In genomic region chr9:100354121-100354800, GRCh38 we compare ENCODE assay signal across 9 cellular contexts. TPM values are rescaled to one million over a fixed set of nuclear protein-coding genes. Genes with fewer than 3 reads are reported as not detected.
A peak's percentile ranks its signal among the peaks of the same experiment; 100 is the strongest.
DNase-seq lines count a peak whose midpoint lies in the region; ATAC-seq lines count a peak whose summit lies in the region.
"Had no signal": no experiment of that assay in that cellular context is flagged by ENCODE, and none has a peak within 500 bp of the region (broad histone marks: within the 10 kb centered on the region; RNA-seq: fewer than 3 reads in every experiment).

No MANE protein-coding gene starts in this region.

- H3K4me3 Mint-ChIP-seq in T-helper 1 cell treated with Interleukin-12 subunit alpha and Interleukin-12 subunit beta and Interleukin-4 antibody, amounts not matched to agents 30 μg/mL and 1 μg/mL, for 36 hours = peak overlapping the region; percentile 2
- H3K4me3 Mint-ChIP-seq in natural killer cell treated with Interleukin-12 subunit alpha and Interleukin-12 subunit beta and Interleukin-15 and Interleukin-18, amount 100 ng/mL, for 72 hours = peak overlapping the region; percentile 38

- peaks cover 15% of the 10 kb centered on the region for H3K9me3 Mint-ChIP-seq in T-helper 1 cell treated with Interleukin-12 subunit alpha and Interleukin-12 subunit beta and Interleukin-4 antibody, amounts not matched to agents 30 μg/mL and 1 μg/mL, for 36 hours
- H3K9me3 Mint-ChIP-seq in activated naive CD4-positive, alpha-beta T cell treated with anti-CD3 and anti-CD28 coated beads, Interleukin-2, amount 50 U/mL, for 72 hours = peaks cover 4 to 14% of the 10 kb centered on the region in 2 donors
- peaks cover 5% of the 10 kb centered on the region for H3K9me3 Mint-ChIP-seq in natural killer cell treated with Interleukin-12 subunit alpha and Interleukin-12 subunit beta and Interleukin-15 and Interleukin-18, amount 100 ng/mL, for 72 hours

- 94% methylated on average over 2 of the region's 2 CpGs for WGBS in HUES64

- H3K27me3 ChIP-seq in HUES64 (ENCODE audit: insufficient read depth, low read length) = no peaks in the 10 kb centered on the region
- H3K27me3 ChIP-seq: testis had no signal

- DNase-seq in T-helper 1 cell (no peak), NCI-H1048 (lab: John Stamatoyannopoulos, UW) (no peak), AG08395 (ENCODE audit: low spot score) (no peak)
- no peak for DNase-seq in activated naive CD4-positive, alpha-beta T cell treated with anti-CD3 and anti-CD28 coated beads, Interleukin-2, amount 50 U/mL, for 72 hours (ENCODE audit: low spot score in 2 of 2)
- no peak for DNase-seq in natural killer cell treated with Interleukin-12 subunit alpha and Interleukin-12 subunit beta and Interleukin-15 and Interleukin-18, amount 100 ng/mL, for 72 hours (ENCODE audit: low spot score)
- DNase-seq: testis had no signal

- H3K27ac Mint-ChIP-seq in T-helper 1 cell treated with Interleukin-12 subunit alpha and Interleukin-12 subunit beta and Interleukin-4 antibody, amounts not matched to agents 30 μg/mL and 1 μg/mL, for 36 hours = peak overlapping the region; percentile 27
- H3K27ac Mint-ChIP-seq in activated naive CD4-positive, alpha-beta T cell treated with anti-CD3 and anti-CD28 coated beads, Interleukin-2, amount 50 U/mL, for 72 hours = peak overlapping the region; percentile 11 to 95
- H3K27ac Mint-ChIP-seq in natural killer cell treated with Interleukin-12 subunit alpha and Interleukin-12 subunit beta and Interleukin-15 and Interleukin-18, amount 100 ng/mL, for 72 hours = no peak overlapping the region

- H3K27ac ChIP-seq in HUES64 (ENCODE audit: low read depth, low read length) = no peak overlapping the region
- H3K27ac ChIP-seq: testis had no signal

- peaks cover 17% of the 10 kb centered on the region for H3K36me3 ChIP-seq in HUES64 (ENCODE audit: insufficient read depth, low read length)

- H3K9me3 ChIP-seq in HUES64 (ENCODE audit: insufficient read depth, low read depth, low read length) = peaks cover 4% of the 10 kb centered on the region; the same call in 1 of the 2 replicates
- H3K9me3 ChIP-seq: testis had no signal

- H3K4me1 Mint-ChIP-seq in T-helper 1 cell treated with Interleukin-12 subunit alpha and Interleukin-12 subunit beta and Interleukin-4 antibody, amounts not matched to agents 30 μg/mL and 1 μg/mL, for 36 hours (ENCODE audit: low read depth) = peaks cover 29% of the 10 kb centered on the region
- peaks cover 34 to 43% of the 10 kb centered on the region in 2 donors for H3K4me1 Mint-ChIP-seq in natural killer cell treated with Interleukin-12 subunit alpha and Interleukin-12 subunit beta and Interleukin-15 and Interleukin-18, amount 100 ng/mL, for 72 hours (ENCODE audit: low read depth in 2 of 2)

- ATAC-seq in activated naive CD4-positive, alpha-beta T cell treated with anti-CD3 and anti-CD28 coated beads, Interleukin-2, amount 50 U/mL, for 72 hours = no peak
- no peak for ATAC-seq in natural killer cell treated with Interleukin-12 subunit alpha and Interleukin-12 subunit beta and Interleukin-15 and Interleukin-18, amount 100 ng/mL, for 72 hours
- no peak for ATAC-seq in HG03378 (IDR thresholded peaks at IDR 0.05; ENCODE audit: unreplicated experiment)

- H3K36me3 Mint-ChIP-seq in T-helper 1 cell treated with Interleukin-12 subunit alpha and Interleukin-12 subunit beta and Interleukin-4 antibody, amounts not matched to agents 30 μg/mL and 1 μg/mL, for 36 hours (ENCODE audit: low read depth) = peaks cover 5% of the 10 kb centered on the region
- peaks cover 26 to 44% of the 10 kb centered on the region in 2 donors for H3K36me3 Mint-ChIP-seq in activated naive CD4-positive, alpha-beta T cell treated with anti-CD3 and anti-CD28 coated beads, Interleukin-2, amount 50 U/mL, for 72 hours
- peaks cover 5% of the 10 kb centered on the region for H3K36me3 Mint-ChIP-seq in natural killer cell treated with Interleukin-12 subunit alpha and Interleukin-12 subunit beta and Interleukin-15 and Interleukin-18, amount 100 ng/mL, for 72 hours

- H3K4me3 ChIP-seq in HUES64 (ENCODE audit: low read length) = peak overlapping the region; percentile 95
- H3K4me3 ChIP-seq: testis had no signal

- H3K9ac ChIP-seq in HUES64 (ENCODE audit: low read depth, low read length) = no peak overlapping the region

- peaks cover 21% of the 10 kb centered on the region for H3K4me1 ChIP-seq in HUES64 (ENCODE audit: insufficient read depth, low read length)

- no peaks in the 10 kb centered on the region for H3K27me3 Mint-ChIP-seq in T-helper 1 cell treated with Interleukin-12 subunit alpha and Interleukin-12 subunit beta and Interleukin-4 antibody, amounts not matched to agents 30 μg/mL and 1 μg/mL, for 36 hours (ENCODE audit: low read depth)
- no peaks in the 10 kb centered on the region for H3K27me3 Mint-ChIP-seq in natural killer cell treated with Interleukin-12 subunit alpha and Interleukin-12 subunit beta and Interleukin-15 and Interleukin-18, amount 100 ng/mL, for 72 hours

RNA-seq across cellular contexts. Expression of gene TEX10, which starts 1.5 kb away (rescaled TPM):
- polyA plus RNA-seq in HUES64 (2013, experiment 1 of 2) = 66.7 TPM
- 58.1 TPM for polyA plus RNA-seq in HUES64 (2013, experiment 2 of 2)
- 10 to 100 TPM; 20.1 to 24.5 TPM for total RNA-seq in activated naive CD4-positive, alpha-beta T cell treated with anti-CD3 and anti-CD28 coated beads, Interleukin-2, amount 50 U/mL, for 72 hours
- 10 to 100 TPM; 17.3 to 37.7 TPM for total RNA-seq in natural killer cell treated with Interleukin-12 subunit alpha and Interleukin-12 subunit beta and Interleukin-15 and Interleukin-18, amount 100 ng/mL, for 72 hours

Comparison
In these comparisons a context has a peak if more than half of its experiments do, and no peak if none do; other contexts are left out.
1. H3K27ac Mint-ChIP-seq: peak in T-helper 1 cell treated with Interleukin-12 subunit alpha and Interleukin-12 subunit beta and Interleukin-4 antibody, amounts not matched to agents 30 μg/mL and 1 μg/mL, for 36 hours (single experiment) and activated naive CD4-positive, alpha-beta T cell treated with anti-CD3 and anti-CD28 coated beads, Interleukin-2, amount 50 U/mL, for 72 hours (2 of 2); none in natural killer cell treated with Interleukin-12 subunit alpha and Interleukin-12 subunit beta and Interleukin-15 and Interleukin-18, amount 100 ng/mL, for 72 hours (0 of 2).